Comparison of ENCODE assay signal across 1 cellular context in the genomic region with DNA sequence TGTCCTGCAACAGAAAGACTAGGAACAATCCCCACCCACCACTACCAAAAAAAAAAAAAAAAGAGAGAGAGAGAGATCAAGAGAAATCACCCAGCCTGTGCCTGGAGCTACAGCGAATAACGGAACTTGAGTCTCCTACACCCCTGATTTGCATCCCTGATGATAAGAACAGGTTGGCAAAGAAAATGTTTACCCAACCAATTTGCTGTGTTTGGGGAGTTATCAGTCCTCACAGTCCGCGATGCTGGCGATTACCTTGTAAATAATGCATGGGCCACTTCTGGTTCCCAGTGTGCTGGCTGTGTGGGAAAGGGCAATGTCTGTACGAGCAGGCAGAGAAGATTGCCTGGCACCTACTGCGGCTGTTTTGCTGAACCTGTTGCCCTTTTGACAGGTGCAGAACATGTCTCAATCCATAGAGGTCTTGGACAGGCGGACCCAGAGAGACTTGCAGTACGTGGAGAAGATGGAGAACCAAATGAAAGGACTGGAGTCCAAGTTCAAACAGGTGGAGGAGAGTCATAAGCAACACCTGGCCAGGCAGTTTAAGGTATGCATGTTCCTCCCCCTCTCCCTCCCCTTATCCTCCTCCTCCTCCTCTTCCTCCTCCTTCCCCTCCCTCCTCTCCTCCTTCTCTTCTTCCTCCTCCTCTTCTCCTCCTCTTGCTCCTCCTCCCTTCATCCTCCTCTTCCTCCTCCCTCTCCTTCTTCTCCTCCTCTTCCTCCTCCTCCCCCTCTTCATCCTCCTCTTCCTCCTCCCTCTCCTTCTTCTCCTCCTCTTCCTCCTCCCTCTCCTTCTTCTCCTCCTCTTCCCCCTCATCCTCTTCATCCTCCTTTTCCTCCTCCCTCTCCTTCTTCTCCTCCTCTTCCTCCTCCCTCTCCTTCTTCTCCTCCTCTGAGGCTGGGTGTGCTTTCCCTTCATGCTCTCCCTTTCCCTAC.
TF ChIP-seq lines count a peak whose summit lies in the region.

No MANE protein-coding gene starts in this region.

TF ChIP-seq in SK-N-SH treated with all-trans-retinoic acid at 6 μM for 48 hours, 23 proteins besides CTCF, POLR2A, EP300 and RAD21 (continued from another document):
- TF ChIP-seq, protein P1, sequence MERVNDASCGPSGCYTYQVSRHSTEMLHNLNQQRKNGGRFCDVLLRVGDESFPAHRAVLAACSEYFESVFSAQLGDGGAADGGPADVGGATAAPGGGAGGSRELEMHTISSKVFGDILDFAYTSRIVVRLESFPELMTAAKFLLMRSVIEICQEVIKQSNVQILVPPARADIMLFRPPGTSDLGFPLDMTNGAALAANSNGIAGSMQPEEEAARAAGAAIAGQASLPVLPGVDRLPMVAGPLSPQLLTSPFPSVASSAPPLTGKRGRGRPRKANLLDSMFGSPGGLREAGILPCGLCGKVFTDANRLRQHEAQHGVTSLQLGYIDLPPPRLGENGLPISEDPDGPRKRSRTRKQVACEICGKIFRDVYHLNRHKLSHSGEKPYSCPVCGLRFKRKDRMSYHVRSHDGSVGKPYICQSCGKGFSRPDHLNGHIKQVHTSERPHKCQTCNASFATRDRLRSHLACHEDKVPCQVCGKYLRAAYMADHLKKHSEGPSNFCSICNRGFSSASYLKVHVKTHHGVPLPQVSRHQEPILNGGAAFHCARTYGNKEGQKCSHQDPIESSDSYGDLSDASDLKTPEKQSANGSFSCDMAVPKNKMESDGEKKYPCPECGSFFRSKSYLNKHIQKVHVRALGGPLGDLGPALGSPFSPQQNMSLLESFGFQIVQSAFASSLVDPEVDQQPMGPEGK (CRISPR knock-in tag; IDR thresholded peaks at IDR 0.05; ENCODE audit: borderline replicate concordance): no peak
- TF ChIP-seq BACH2 (CRISPR knock-in tag; IDR thresholded peaks at IDR 0.05; ENCODE audit: borderline replicate concordance) (no peak), ISL1 (CRISPR knock-in tag; IDR thresholded peaks at IDR 0.05) (no peak), ARNTL (CRISPR knock-in tag; IDR thresholded peaks at IDR 0.05; ENCODE audit: borderline replicate concordance, low read depth) (no peak), RARB (CRISPR knock-in tag; IDR thresholded peaks at IDR 0.05) (no peak), ZFP3 (CRISPR knock-in tag; IDR thresholded peaks at IDR 0.05) (no peak), PPARA (CRISPR knock-in tag; IDR thresholded peaks at IDR 0.05; ENCODE audit: borderline replicate concordance) (no peak), ZNF565 (CRISPR knock-in tag; conservative IDR thresholded peaks at IDR 0.05; ENCODE audit: low read depth) (no peak)
TF ChIP-seq in SK-N-SH treated with all-trans-retinoic acid at 6 μM for 48 hours: peak in this region for 0.
